Comparison of ENCODE assay signal across 8 cellular contexts in genomic region chr2:106193977-106194778, GRCh38.
DNase-seq lines count a peak whose midpoint lies in the region; ATAC-seq lines count a peak whose summit lies in the region.

Gene UXS1 (minus strand): TSS chr2:106194301. CDS start chr2:106194241, 60 bp downstream.

- no peaks in the 10 kb centered on the region for H3K27me3 Mint-ChIP-seq in central memory CD8-positive, alpha-beta T cell

- H3K4me3 Mint-ChIP-seq in central memory CD8-positive, alpha-beta T cell = peak within 1 kb of the TSS; percentile 80

- peaks cover 16% of the 10 kb centered on the region for H3K36me3 Mint-ChIP-seq in central memory CD8-positive, alpha-beta T cell (ENCODE audit: insufficient read depth)

- DNase-seq in AG08395 (ENCODE audit: low spot score) (peak; percentile 100), NCI-H345 treated with DMSO at 0.1 percent for 48 hours (lab: John Stamatoyannopoulos, UW; ENCODE audit: unreplicated experiment) (peak; percentile 83), iris pigment epithelial cell (ENCODE audit: low read depth) (peak; percentile 97)
- DNase-seq in activated CD4-positive, CD25-positive, alpha-beta regulatory T cell treated with anti-CD3 and anti-CD28 coated beads, Interleukin-2, amount 50 U/mL, for 16 hours (ENCODE audit: low read depth, low spot score) = peak; percentile 96
- peak; percentile 96 for DNase-seq in central memory CD8-positive, alpha-beta T cell (ENCODE audit: low spot score in 2 of 2)
- peak; percentile 98 for DNase-seq in stimulated activated CD4-positive, alpha-beta T cell treated with anti-CD3 and anti-CD28 coated beads, Interleukin-12 subunit alpha, Interleukin-12 subunit beta, amount 100 ng/mL, for 4 hours

- peaks cover 45% of the 10 kb centered on the region for H3K4me1 Mint-ChIP-seq in central memory CD8-positive, alpha-beta T cell

- ATAC-seq in GM19023 (IDR thresholded peaks at IDR 0.05; ENCODE audit: unreplicated experiment) (peak; percentile 62), HG03280 (IDR thresholded peaks at IDR 0.05; ENCODE audit: unreplicated experiment) (peak; percentile 70)
- peak; percentile 81 for ATAC-seq in central memory CD8-positive, alpha-beta T cell (replicated peaks; ENCODE audit: extremely low read depth, poor library complexity, severe bottlenecking)

- H3K27ac Mint-ChIP-seq in central memory CD8-positive, alpha-beta T cell (ENCODE audit: low read depth) = peak within 1 kb of the TSS; percentile 94

- no peaks in the 10 kb centered on the region for H3K9me3 Mint-ChIP-seq in central memory CD8-positive, alpha-beta T cell

Comparison
In these comparisons a context has a peak if more than half of its experiments do, and no peak if none do; other contexts are left out.
1. Peak in every context shown above with its lines: DNase-seq and ATAC-seq.